In the genomic region with DNA sequence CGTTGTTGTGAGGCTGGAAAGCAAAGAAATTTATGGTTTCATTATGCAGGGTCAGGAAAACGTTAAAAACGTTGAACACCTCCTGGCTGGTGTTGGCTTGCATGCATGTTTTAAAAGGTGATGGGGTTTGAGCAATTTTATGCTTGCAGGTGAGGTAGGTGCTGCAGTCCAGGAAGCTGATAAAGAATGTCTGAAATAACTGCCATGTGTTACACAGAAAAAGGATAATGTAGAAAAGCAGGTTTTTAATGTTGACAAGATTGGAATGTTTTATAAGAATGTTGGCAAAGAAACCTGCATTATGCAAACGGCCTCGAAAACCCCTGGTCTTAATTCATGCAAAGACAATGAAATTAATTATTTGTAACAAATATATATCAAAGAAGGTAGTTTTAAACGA, we compare ENCODE assay signal across 23 cellular contexts.
DNase-seq lines count a peak whose midpoint lies in the region; ATAC-seq, FAIRE-seq and TF ChIP-seq lines count a peak whose summit lies in the region.
"Had no signal": no experiment of that assay in that cellular context is flagged by ENCODE, and none has a peak within 500 bp of the region (broad histone marks: within the 10 kb centered on the region; RNA-seq: fewer than 3 reads in every experiment).

No MANE protein-coding gene starts in this region.

- H2AFZ ChIP-seq in Karpas-422 (ENCODE audit: low read length), result no peak overlapping the region

- H3K27me3 ChIP-seq in RWPE2 (ENCODE audit: insufficient read depth, poor library complexity, severe bottlenecking) (no peaks in the 10 kb centered on the region), Karpas-422 (ENCODE audit: low read length) (no peaks in the 10 kb centered on the region)

- ATAC-seq in RWPE2 (ENCODE audit: low read depth), result peak; percentile 69
- no peak for ATAC-seq in HG03439 (IDR thresholded peaks at IDR 0.05; ENCODE audit: unreplicated experiment)
- ATAC-seq: K562 had no signal

- DNase-seq in NCI-H1048 (lab: John Stamatoyannopoulos, UW) (peak; percentile 20), RWPE2 (ENCODE audit: low spot score) (no peak), iPS-NIHi11 (ENCODE audit: low spot score) (peak; percentile 14), renal cortical epithelial cell (ENCODE audit: low read depth) (peak; percentile 19), HCEC 1CT (no peak), GM19239 (ENCODE audit: insufficient read length, low spot score) (no peak), Karpas-422 (no peak)
- DNase-seq: ACHN; C1 segment of cervical spinal cord; CD8-positive, alpha-beta memory T cell; DMS79; H9; NCI-H1105 treated with DMSO at 0.1 percent for 48 hours; NCI-H1694; NCI-H2107; NCI-H226; NCI-H524 treated with DMSO at 0.1 percent for 48 hours; SHP77 had no signal

- H3K4me1 ChIP-seq in RWPE2 (ENCODE audit: insufficient read depth, poor library complexity, severe bottlenecking) (peaks cover 19% of the 10 kb centered on the region), Karpas-422 (ENCODE audit: low read length) (no peaks in the 10 kb centered on the region)

- no peaks in the 10 kb centered on the region for H3K9me2 ChIP-seq in Karpas-422 (replicated peaks; ENCODE audit: insufficient read depth, low read length)

- H3K9me3 ChIP-seq in RWPE2 (ENCODE audit: severe bottlenecking) (no peaks in the 10 kb centered on the region), Karpas-422 (ENCODE audit: low read length) (no peaks in the 10 kb centered on the region)

- H3K79me2 ChIP-seq in Karpas-422 (ENCODE audit: low read length), result no peaks in the 10 kb centered on the region

- peak overlapping the region; percentile 46 for H3K27ac ChIP-seq in RWPE2 (ENCODE audit: poor library complexity, severe bottlenecking)
- H3K27ac ChIP-seq in Karpas-422 (ENCODE audit: low read length), result no peak overlapping the region
- H3K27ac ChIP-seq: SK-N-MC had no signal

- no peak for TF ChIP-seq CTCF in RWPE2 (IDR thresholded peaks at IDR 0.05; ENCODE audit: poor library complexity, severe bottlenecking)

- H3K4me3 ChIP-seq in RWPE2 (ENCODE audit: severe bottlenecking) (no peak overlapping the region), Karpas-422 (ENCODE audit: low read length) (no peak overlapping the region)
- H3K4me3 ChIP-seq: K562, SK-N-MC had no signal

- H3K36me3 ChIP-seq in RWPE2 (ENCODE audit: low read depth) (no peaks in the 10 kb centered on the region), Karpas-422 (ENCODE audit: insufficient read depth, low read length) (no peaks in the 10 kb centered on the region)

- no peak overlapping the region for H3K9ac ChIP-seq in Karpas-422 (ENCODE audit: low read length)

- H3K4me2 ChIP-seq in Karpas-422 (ENCODE audit: low read depth, low read length, poor library complexity, severe bottlenecking), result no peak overlapping the region

- no peaks in the 10 kb centered on the region for H4K20me1 ChIP-seq in Karpas-422 (ENCODE audit: insufficient read depth, low read depth, low read length)

- FAIRE-seq in GM19239 (lab: Jason Lieb, UNC), result no peak
- FAIRE-seq: D721Med, K562, RCC 7860 had no signal

Comparison
In these comparisons a context has a peak if more than half of its experiments do, and no peak if none do; other contexts are left out.
1. DNase-seq: peak in NCI-H1048 (single experiment), iPS-NIHi11 (single experiment) and renal cortical epithelial cell (single experiment); none in RWPE2 (single experiment), HCEC 1CT (single experiment), GM19239 (single experiment) and Karpas-422 (single experiment).